Comparison of ENCODE assay signal across 10 cellular contexts in genomic region chr10:11631890-11632587, GRCh38. TPM values are rescaled to one million over a fixed set of nuclear protein-coding genes. Genes with fewer than 3 reads are reported as not detected.
DNase-seq lines count a peak whose midpoint lies in the region; ATAC-seq and TF ChIP-seq lines count a peak whose summit lies in the region.
"Had no signal": no experiment of that assay in that cellular context is flagged by ENCODE, and none has a peak within 500 bp of the region (broad histone marks: within the 10 kb centered on the region; RNA-seq: fewer than 3 reads in every experiment).

No MANE protein-coding gene starts in this region.

- H3K36me3 Mint-ChIP-seq in naive thymus-derived CD8-positive, alpha-beta T cell: peaks cover 0 to 2% (median 0%) of the 10 kb centered on the region in 3 donors
- H3K36me3 Mint-ChIP-seq: activated naive CD8-positive, alpha-beta T cell had no signal

- peak overlapping the region; percentile 25 to 81 (median 62) for H3K4me3 Mint-ChIP-seq in naive thymus-derived CD8-positive, alpha-beta T cell
- H3K4me3 Mint-ChIP-seq: activated naive CD8-positive, alpha-beta T cell had no signal

- POLR2A ChIA-PET in naive thymus-derived CD8-positive, alpha-beta T cell (lab: Charles Lee): interaction anchor here (1.2 kb wide), 1 partner anchor 53 kb away, joined by 4 read pairs; no protein-coding TSS in a partner anchor

- peak overlapping the region in 8 of 10 donors; percentile 24 to 87 (median 67) for H3K27ac Mint-ChIP-seq in naive thymus-derived CD8-positive, alpha-beta T cell
- H3K27ac Mint-ChIP-seq: activated naive CD8-positive, alpha-beta T cell had no signal

- H3K27me3 Mint-ChIP-seq in naive thymus-derived CD8-positive, alpha-beta T cell: peaks cover 0 to 1% (median 0%) of the 10 kb centered on the region in 5 donors
- H3K27me3 Mint-ChIP-seq: activated naive CD8-positive, alpha-beta T cell had no signal

- peak; percentile 100 for ATAC-seq in GM19025 (IDR thresholded peaks at IDR 0.05; ENCODE audit: low read depth, unreplicated experiment)
- peak; percentile 96 for ATAC-seq in HG02642 (IDR thresholded peaks at IDR 0.05; ENCODE audit: poor library complexity, unreplicated experiment)
- peak; percentile 71 to 89 for ATAC-seq in naive thymus-derived CD8-positive, alpha-beta T cell
- no peak for ATAC-seq in esophagus mucosa

- peak; percentile 86 for DNase-seq in NAMALWA (ENCODE audit: low spot score)
- peak in 4 of 10 donors; percentile 15 to 50 (median 26) for DNase-seq in naive thymus-derived CD8-positive, alpha-beta T cell
- no peak for DNase-seq in GM10266 (ENCODE audit: extremely low spot score)
- DNase-seq in NCI-H82 treated with DMSO at 0.1 percent for 48 hours (lab: John Stamatoyannopoulos, UW; ENCODE audit: unreplicated experiment): no peak
- no peak for DNase-seq in H4 (ENCODE audit: low spot score)
- DNase-seq: IMR-90 had no signal

- peaks cover 4 to 39% (median 15%) of the 10 kb centered on the region in 4 donors for H3K4me1 Mint-ChIP-seq in naive thymus-derived CD8-positive, alpha-beta T cell

- H3K9me3 Mint-ChIP-seq in naive thymus-derived CD8-positive, alpha-beta T cell: no peaks in the 10 kb centered on the region

- no peak for TF ChIP-seq CTCF in GM10266 (IDR thresholded peaks at IDR 0.05; ENCODE audit: control insufficient read depth, insufficient read depth, low read depth, missing control alignments)

RNA-seq across cellular contexts. Expression of gene USP6NL, which starts 20.6 kb away (rescaled TPM):
- total RNA-seq in naive thymus-derived CD8-positive, alpha-beta T cell: 1 to 10 TPM; 6.9 to 7.9 TPM
- 1 to 10 TPM; 2.3 to 5.4 (median 4.2) TPM for polyA plus RNA-seq in naive thymus-derived CD8-positive, alpha-beta T cell
- total RNA-seq in esophagus mucosa: 33.3 TPM
- 5.6 and 9.6 TPM in 2 replicates for total RNA-seq in H4 (2014; rRNA removed; shearing (Covaris generic))
